ENCODE assay signal across 12 cellular contexts in genomic region chr6:146775227-146775626, GRCh38.
DNase-seq lines count a peak whose midpoint lies in the region; ATAC-seq, FAIRE-seq and TF ChIP-seq lines count a peak whose summit lies in the region.
"Had no signal": no experiment of that assay in that cellular context is flagged by ENCODE, and none has a peak within 500 bp of the region (broad histone marks: within the 10 kb centered on the region; RNA-seq: fewer than 3 reads in every experiment).

No MANE protein-coding gene starts in this region.

- FAIRE-seq in HepG2 (lab: Jason Lieb, UNC) = no peak
- FAIRE-seq in small intestine (lab: Jason Lieb, UNC) = no peak
- FAIRE-seq in RCC 7860 (lab: Jason Lieb, UNC) = no peak

- H3K9ac ChIP-seq in HepG2 (ENCODE audit: insufficient read depth, low read depth, low read length) (no peak overlapping the region), PC-3 (ENCODE audit: low read length) (no peak overlapping the region)

- H2AFZ ChIP-seq in HepG2 (ENCODE audit: low read length) = no peak overlapping the region
- H2AFZ ChIP-seq in PC-3 (ENCODE audit: low read length) = no peak overlapping the region

- H3K27ac ChIP-seq in HepG2 (ENCODE audit: extremely low read length, insufficient read depth, low read length) (no peak overlapping the region), right lobe of liver (no peak overlapping the region), PC-3 (ENCODE audit: low read length) (no peak overlapping the region), small intestine (ENCODE audit: low read depth in 1 of 2, low read length in 1 of 2) (no peak overlapping the region), stomach (no peak overlapping the region)

- no peak for TF ChIP-seq EP300 in HepG2 (IDR thresholded peaks at IDR 0.05; ENCODE audit: low read depth in 2 of 2, low read length in 2 of 2)
- TF ChIP-seq EP300 in HepG2 (CRISPR knock-in tag; IDR thresholded peaks at IDR 0.05; ENCODE audit: borderline replicate concordance) = no peak
- no peak for TF ChIP-seq EP300 in stomach (IDR thresholded peaks at IDR 0.05)

- H3F3A ChIP-seq in PC-3 (ENCODE audit: low read length, unreplicated experiment) = no peaks in the 10 kb centered on the region

- H3K4me2 ChIP-seq in HepG2 (ENCODE audit: low read depth, low read length) (no peak overlapping the region), PC-3 (ENCODE audit: low read length) (no peak overlapping the region)

- H3K9me2 ChIP-seq in PC-3 (replicated peaks; ENCODE audit: low read length) = no peaks in the 10 kb centered on the region

- no peaks in the 10 kb centered on the region for H4K20me1 ChIP-seq in HepG2 (ENCODE audit: insufficient read depth, low read length)
- no peaks in the 10 kb centered on the region for H4K20me1 ChIP-seq in PC-3 (ENCODE audit: low read length)

- H3K79me2 ChIP-seq in HepG2 (ENCODE audit: insufficient read depth, low read length) = no peaks in the 10 kb centered on the region
- no peaks in the 10 kb centered on the region for H3K79me2 ChIP-seq in PC-3 (ENCODE audit: low read length)

- TF ChIP-seq POLR2A in HepG2 (IDR thresholded peaks at IDR 0.05; ENCODE audit: insufficient read depth in 1 of 2, low read depth in 2 of 2, low read length in 2 of 2) = no peak
- no peak for TF ChIP-seq POLR2A in right lobe of liver (IDR thresholded peaks at IDR 0.05)
- TF ChIP-seq POLR2A in stomach (IDR thresholded peaks at IDR 0.05) = no peak

- POLR2A ChIA-PET in HepG2 (lab: Yijun Ruan, JAX) = no interaction called here
- POLR2A ChIA-PET in PC-3 (lab: Charles Lee; ENCODE audit: unreplicated experiment) = no interaction called here

- no peak for TF ChIP-seq RAD21 in HepG2 (CRISPR knock-in tag; IDR thresholded peaks at IDR 0.05)

- TF ChIP-seq CTCF in HepG2 (CRISPR knock-in tag; IDR thresholded peaks at IDR 0.05) = 0 out of 2 replicates have a peak, but pooled peaks have one; percentile 15
- TF ChIP-seq CTCF in right lobe of liver (IDR thresholded peaks at IDR 0.05) = no peak
- peak; percentile 40 for TF ChIP-seq CTCF in PC-3 (conservative IDR thresholded peaks at IDR 0.05; ENCODE audit: low read depth, low read length)
- TF ChIP-seq CTCF in stomach (IDR thresholded peaks at IDR 0.05) = no peak

- ATAC-seq in HepG2 = no peak
- ATAC-seq in right lobe of liver = no peak
- 0 out of 2 replicates have a peak, but pooled peaks have one; percentile 27 for ATAC-seq in PC-3

- BruUV-seq in HepG2 (replicated peaks; lab: Mats Ljungman, UMichigan) = no TSS peak
- no TSS peak for BruUV-seq in PC-3 (replicated peaks; lab: Mats Ljungman, UMichigan)

- H3K9me3 ChIP-seq in HepG2 (ENCODE audit: low read length) (no peaks in the 10 kb centered on the region), right lobe of liver (no peaks in the 10 kb centered on the region), PC-3 (ENCODE audit: low read length) (no peaks in the 10 kb centered on the region), small intestine (ENCODE audit: control insufficient read depth, low read depth) (no peaks in the 10 kb centered on the region), stomach (no peaks in the 10 kb centered on the region)

- CTCF ChIA-PET in HepG2 (lab: Yijun Ruan, JAX; ENCODE audit: low intra/inter-chr PET ratio, low total read pairs) (no interaction called here), PC-3 (lab: Charles Lee) (no interaction called here)

- in situ Hi-C loops in HepG2 (cut with HindIII; ENCODE audit: extremely low pct_ligation_motif_present, low pct_unique_long_range_greater_than_20kb) = no loop called here

- DNase-seq in HepG2 (ENCODE audit: low spot score) (no peak), right lobe of liver (no peak), PC-3 (peak; percentile 11), dermis blood vessel endothelial cell (peak; percentile 48), SKM-1 treated with dmso at 0.1 percent for 144 hours (lab: John Stamatoyannopoulos, UW; ENCODE audit: unreplicated experiment) (no peak), small intestine (no peak), RCC 7860 (ENCODE audit: low spot score) (no peak), stomach (no peak)
- DNase-seq: activated B cell treated with CpG ODN at 0.5 μM for 24 hours; activated T-cell treated with anti-CD3 and anti-CD28 coated beads for 4 hours; effector CD8-positive, alpha-beta T cell; head of caudate nucleus had no signal

- intact Hi-C loops in HepG2 (cut with micrococcal nuclease; ENCODE audit: unreplicated experiment) (no loop called here), right lobe of liver (cut with DNase I) (no loop called here), PC-3 (cut with micrococcal nuclease) (no loop called here), stomach (cut with DNase I; ENCODE audit: low total_unique reads) (no loop called here)

- H3K27me3 ChIP-seq in HepG2 (ENCODE audit: control insufficient read depth in 1 of 2, insufficient read depth in 2 of 2, low read length in 2 of 2) (no peaks in the 10 kb centered on the region), right lobe of liver (no peaks in the 10 kb centered on the region), PC-3 (ENCODE audit: low read length) (peaks cover 5% of the 10 kb centered on the region; the same call in 1 of the 2 replicates), small intestine (ENCODE audit: control insufficient read depth in 2 of 2, insufficient read depth in 2 of 2, low read length in 2 of 2) (no peaks in the 10 kb centered on the region), stomach (no peaks in the 10 kb centered on the region)

- H3K36me3 ChIP-seq in HepG2 (replicated peaks in 1 of 2; ENCODE audit: control insufficient read depth in 1 of 2, insufficient read depth in 2 of 2, low read length in 2 of 2) (no peaks in the 10 kb centered on the region), right lobe of liver (no peaks in the 10 kb centered on the region), PC-3 (ENCODE audit: low read depth, low read length) (no peaks in the 10 kb centered on the region), small intestine (ENCODE audit: control insufficient read depth in 2 of 2, insufficient read depth in 2 of 2, low read length in 2 of 2) (no peaks in the 10 kb centered on the region), stomach (no peaks in the 10 kb centered on the region)

- H3K4me1 ChIP-seq in HepG2 (ENCODE audit: insufficient read depth, low read length) (no peaks in the 10 kb centered on the region), right lobe of liver (no peaks in the 10 kb centered on the region), PC-3 (ENCODE audit: insufficient read depth, low read length) (no peaks in the 10 kb centered on the region), small intestine (ENCODE audit: control insufficient read depth in 2 of 2, insufficient read depth in 1 of 2, low read depth in 1 of 2, low read length in 1 of 2) (no peaks in the 10 kb centered on the region), stomach (no peaks in the 10 kb centered on the region)

- H3K4me3 ChIP-seq in HepG2 (replicated peaks in 1 of 3; ENCODE audit: insufficient read depth in 1 of 3, low read depth in 2 of 3, low read length in 3 of 3) (no peak overlapping the region), right lobe of liver (no peak overlapping the region), PC-3 (ENCODE audit: low read length) (no peak overlapping the region), small intestine (ENCODE audit: low read depth in 1 of 2, low read length in 2 of 2) (no peak overlapping the region), stomach (no peak overlapping the region)

TF ChIP-seq in HepG2, 621 proteins besides CTCF, POLR2A, EP300 and RAD21:
- TF ChIP-seq, protein P1, sequence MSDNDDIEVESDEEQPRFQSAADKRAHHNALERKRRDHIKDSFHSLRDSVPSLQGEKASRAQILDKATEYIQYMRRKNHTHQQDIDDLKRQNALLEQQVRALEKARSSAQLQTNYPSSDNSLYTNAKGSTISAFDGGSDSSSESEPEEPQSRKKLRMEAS (IDR thresholded peaks at IDR 0.05) = no peak
- no peak for TF ChIP-seq CEBPZ (IDR thresholded peaks at IDR 0.05; ENCODE audit: low read length)
- TF ChIP-seq POGZ (CRISPR knock-in tag; IDR thresholded peaks at IDR 0.05) = no peak
- no peak for TF ChIP-seq ZNF260 (CRISPR knock-in tag; IDR thresholded peaks at IDR 0.05; ENCODE audit: borderline replicate concordance, low read depth)
- no peak for TF ChIP-seq HNF4A (CRISPR knock-in tag; IDR thresholded peaks at IDR 0.05)
- no peak for TF ChIP-seq ZBTB3 (CRISPR knock-in tag; IDR thresholded peaks at IDR 0.05; ENCODE audit: borderline replicate concordance, low read depth)
- TF ChIP-seq STAG1 (CRISPR knock-in tag; IDR thresholded peaks at IDR 0.05) = peak; percentile 36

Comparison
In these comparisons a context has a peak if more than half of its experiments do, and no peak if none do; other contexts are left out.
1. CTCF ChIP-seq: peak in HepG2 (single experiment) and PC-3 (single experiment); none in right lobe of liver (0 of 4) and stomach (0 of 7).
2. DNase-seq: peak in PC-3 (single experiment) and dermis blood vessel endothelial cell (single experiment); none in HepG2 (single experiment), right lobe of liver (0 of 3), SKM-1 treated with dmso at 0.1 percent for 144 hours (single experiment), small intestine (single experiment), RCC 7860 (single experiment) and stomach (single experiment).